29 cellular contexts compared by ENCODE assay signal in the genomic region with DNA sequence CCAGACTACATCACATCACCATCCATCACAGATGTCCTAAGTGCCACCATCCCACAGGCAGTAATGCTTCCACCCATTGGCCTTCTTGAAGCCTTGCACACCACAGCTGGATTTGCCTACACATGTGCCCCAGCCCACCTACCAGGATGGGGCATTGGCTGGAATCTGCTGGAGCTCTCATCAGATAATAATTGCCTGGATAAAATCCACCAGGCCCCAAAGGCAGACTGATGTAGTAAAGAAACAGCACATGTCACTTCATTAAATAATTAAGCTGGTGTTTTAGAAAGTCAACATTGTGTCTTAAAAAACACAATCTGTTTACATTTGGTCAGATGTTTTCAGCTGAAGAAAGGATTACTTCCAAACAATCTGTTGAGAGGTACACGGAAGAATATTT.
"Had no signal": no experiment of that assay in that cellular context is flagged by ENCODE, and none has a peak within 500 bp of the region (broad histone marks: within the 10 kb centered on the region; RNA-seq: fewer than 3 reads in every experiment).

No MANE protein-coding gene starts in this region.

- H3K9me3 Mint-ChIP-seq: activated B cell treated with CpG ODN at 0.5 μM for 24 hours; activated CD4-positive, alpha-beta T cell treated with anti-CD3 and anti-CD28 coated beads, Interleukin-2, amount 10 ng/mL, durations not matched to agents 24 days and 14 days; activated naive CD4-positive, alpha-beta T cell treated with anti-CD3 and anti-CD28 coated beads, Interleukin-2, amount 50 U/mL, for 24 hours; activated T-cell treated with anti-CD3 and anti-CD28 coated beads, Interleukin-2, amount 50 U/mL, for 24 hours; activated T-helper 1 cell treated with anti-CD3 and anti-CD28 coated beads, Interleukin-12 subunit alpha, Interleukin-12 subunit beta, Interleukin-2, Interleukin-4 antibody, amounts not matched to agents 30 ng/mL and 10 ng/mL and 1 ng/mL, durations not matched to agents 14 hours and 24 hours and 36 hours; IgD-negative memory B cell; T-helper 1 cell treated with Interleukin-12 subunit alpha and Interleukin-12 subunit beta and Interleukin-4 antibody, amounts not matched to agents 30 μg/mL and 1 μg/mL, for 36 hours had no signal

- H3K9me3 ChIP-seq: SJCRH30 had no signal

- H3K4me3 Mint-ChIP-seq: activated B cell treated with CpG ODN at 0.5 μM for 24 hours; activated CD4-positive, alpha-beta T cell treated with anti-CD3 and anti-CD28 coated beads, Interleukin-2, amount 10 ng/mL, durations not matched to agents 24 days and 14 days; activated CD8-positive, alpha-beta memory T cell treated with anti-CD3 and anti-CD28 coated beads, Interleukin-2, amount 10 ng/mL, durations not matched to agents 7 days and 5 days; activated naive CD4-positive, alpha-beta T cell treated with anti-CD3 and anti-CD28 coated beads, Interleukin-2, amount 50 U/mL, for 24 hours; activated T-cell treated with anti-CD3 and anti-CD28 coated beads, Interleukin-2, amount 50 U/mL, for 24 hours; activated T-helper 1 cell treated with anti-CD3 and anti-CD28 coated beads, Interleukin-12 subunit alpha, Interleukin-12 subunit beta, Interleukin-2, Interleukin-4 antibody, amounts not matched to agents 30 ng/mL and 10 ng/mL and 1 ng/mL, durations not matched to agents 14 hours and 24 hours and 36 hours; IgD-negative memory B cell; T-helper 1 cell treated with Interleukin-12 subunit alpha and Interleukin-12 subunit beta and Interleukin-4 antibody, amounts not matched to agents 30 μg/mL and 1 μg/mL, for 36 hours had no signal

- DNase-seq: activated B cell treated with CpG ODN at 0.5 μM for 24 hours; activated CD4-positive, alpha-beta T cell treated with anti-CD3 and anti-CD28 coated beads for 1 hour; activated CD4-positive, alpha-beta T cell treated with anti-CD3 and anti-CD28 coated beads, Interleukin-2, amount 10 ng/mL, durations not matched to agents 24 days and 14 days; activated CD4-positive, alpha-beta T cell treated with anti-CD3 and anti-CD28 coated beads, Interleukin-2, amount 50 U/mL, for 48 hours; activated CD8-positive, alpha-beta memory T cell treated with anti-CD3 and anti-CD28 coated beads, Interleukin-2, amount 10 ng/mL, durations not matched to agents 7 days and 5 days; activated effector memory CD4-positive, alpha-beta T cell treated with Interleukin-2 at 50 U/mL for 16 hours; activated naive CD4-positive, alpha-beta T cell; activated T-cell treated with anti-CD3 and anti-CD28 coated beads, Interleukin-2, amount 50 U/mL, for 24 hours; aorta; KG1; MV-4-11; NCI-H1105; NCI-H1436; NCI-H1694 treated with DMSO at 0.1 percent for 48 hours; NCI-H2029 treated with DMSO at 0.1 percent for 48 hours; NCI-H345; NCI-H510A; NCI-H526 treated with DMSO at 0.1 percent for 48 hours; NCI-H82; NK-92 treated with Interleukin-12 subunit alpha and Interleukin-12 subunit beta, amount 100 ng/mL, for 24 hours; OCI-M1; Right ventricle myocardium superior; SJCRH30 had no signal

- H3K27me3 Mint-ChIP-seq: activated B cell treated with CpG ODN at 0.5 μM for 24 hours; activated CD4-positive, alpha-beta T cell treated with anti-CD3 and anti-CD28 coated beads, Interleukin-2, amount 10 ng/mL, durations not matched to agents 24 days and 14 days; activated CD8-positive, alpha-beta memory T cell treated with anti-CD3 and anti-CD28 coated beads, Interleukin-2, amount 10 ng/mL, durations not matched to agents 7 days and 5 days; activated T-cell treated with anti-CD3 and anti-CD28 coated beads, Interleukin-2, amount 50 U/mL, for 24 hours; IgD-negative memory B cell had no signal

- H3K27me3 ChIP-seq: SJCRH30 had no signal

- H3K36me3 ChIP-seq: SJCRH30 had no signal

- H3K4me3 ChIP-seq: SJCRH30 had no signal

- H3K36me3 Mint-ChIP-seq: activated naive CD4-positive, alpha-beta T cell treated with anti-CD3 and anti-CD28 coated beads, Interleukin-2, amount 50 U/mL, for 24 hours had no signal

- H3K27ac Mint-ChIP-seq: activated B cell treated with CpG ODN at 0.5 μM for 24 hours; activated CD4-positive, alpha-beta T cell treated with anti-CD3 and anti-CD28 coated beads, Interleukin-2, amount 10 ng/mL, durations not matched to agents 24 days and 14 days; activated CD8-positive, alpha-beta memory T cell treated with anti-CD3 and anti-CD28 coated beads, Interleukin-2, amount 10 ng/mL, durations not matched to agents 7 days and 5 days; activated naive CD4-positive, alpha-beta T cell treated with anti-CD3 and anti-CD28 coated beads, Interleukin-2, amount 50 U/mL, for 24 hours; activated T-cell treated with anti-CD3 and anti-CD28 coated beads, Interleukin-2, amount 50 U/mL, for 24 hours; activated T-helper 1 cell treated with anti-CD3 and anti-CD28 coated beads, Interleukin-12 subunit alpha, Interleukin-12 subunit beta, Interleukin-2, Interleukin-4 antibody, amounts not matched to agents 30 ng/mL and 10 ng/mL and 1 ng/mL, durations not matched to agents 14 hours and 24 hours and 36 hours; T-helper 1 cell treated with Interleukin-12 subunit alpha and Interleukin-12 subunit beta and Interleukin-4 antibody, amounts not matched to agents 30 μg/mL and 1 μg/mL, for 36 hours had no signal

- H3K27ac ChIP-seq: RWPE1, SJCRH30 had no signal

- H3K4me1 Mint-ChIP-seq: activated B cell treated with CpG ODN at 0.5 μM for 24 hours; activated CD4-positive, alpha-beta T cell treated with anti-CD3 and anti-CD28 coated beads, Interleukin-2, amount 10 ng/mL, durations not matched to agents 24 days and 14 days; activated CD8-positive, alpha-beta memory T cell treated with anti-CD3 and anti-CD28 coated beads, Interleukin-2, amount 10 ng/mL, durations not matched to agents 7 days and 5 days; activated naive CD4-positive, alpha-beta T cell treated with anti-CD3 and anti-CD28 coated beads, Interleukin-2, amount 50 U/mL, for 24 hours; IgD-negative memory B cell had no signal

- ATAC-seq: activated CD8-positive, alpha-beta memory T cell treated with anti-CD3 and anti-CD28 coated beads, Interleukin-2, amount 10 ng/mL, durations not matched to agents 7 days and 5 days; Panc1 had no signal
